In genomic region chr3:150925751-150926201, GRCh38 we compare ENCODE assay signal across 8 cellular contexts. TPM values are rescaled to one million over a fixed set of nuclear protein-coding genes. Genes with fewer than 3 reads are reported as not detected.
DNase-seq lines count a peak whose midpoint lies in the region; ATAC-seq lines count a peak whose summit lies in the region.

No MANE protein-coding gene starts in this region.

- H3K9me3 Mint-ChIP-seq in activated naive CD4-positive, alpha-beta T cell treated with anti-CD3 and anti-CD28 coated beads, Interleukin-2, amount 10 ng/mL, durations not matched to agents 7 days and 5 days: no peaks in the 10 kb centered on the region

- DNase-seq in D341Med (ENCODE audit: low spot score): peak; percentile 80
- peak; percentile 43 for DNase-seq in HT1080 (ENCODE audit: low read depth)
- peak; percentile 36 to 49 for DNase-seq in SJCRH30
- DNase-seq in activated naive CD4-positive, alpha-beta T cell treated with anti-CD3 and anti-CD28 coated beads, Interleukin-2, amount 10 ng/mL, durations not matched to agents 7 days and 5 days: peak; percentile 68
- DNase-seq in iPS DF 19.7 (ENCODE audit: low read depth, low spot score): peak; percentile 50
- DNase-seq in stimulated activated CD4-positive, alpha-beta T cell treated with anti-CD3 and anti-CD28 coated beads, Interleukin-1b, Interleukin-23, amount 100 ng/mL, for 24 hours (ENCODE audit: low read depth in 4 of 4, low spot score in 1 of 4): peak; percentile 3 to 53 (median 24)
- no peak for DNase-seq in cerebellum (ENCODE audit: low spot score)

- H3K9me3 ChIP-seq in SJCRH30 (replicated peaks): no peaks in the 10 kb centered on the region

- no peak overlapping the region for H3K4me3 Mint-ChIP-seq in activated naive CD4-positive, alpha-beta T cell treated with anti-CD3 and anti-CD28 coated beads, Interleukin-2, amount 10 ng/mL, durations not matched to agents 7 days and 5 days

- H3K27ac Mint-ChIP-seq in activated naive CD4-positive, alpha-beta T cell treated with anti-CD3 and anti-CD28 coated beads, Interleukin-2, amount 10 ng/mL, durations not matched to agents 7 days and 5 days: no peak overlapping the region

- no peak overlapping the region for H3K4me3 ChIP-seq in SJCRH30

- CTCF ChIA-PET in activated naive CD4-positive, alpha-beta T cell treated with anti-CD3 and anti-CD28 coated beads, Interleukin-2, amount 10 ng/mL, durations not matched to agents 7 days and 5 days (lab: Charles Lee): interaction anchor here (0.7 to 2.3 kb wide), 8 partner anchors 8 to 230 kb away, joined by 3 to 9 read pairs (median 4); no protein-coding TSS in a partner anchor

- 0 out of 2 replicates have a peak, but pooled peaks cover 7% of the 10 kb centered on the region for H3K27me3 ChIP-seq in SJCRH30

- no peaks in the 10 kb centered on the region for H3K36me3 Mint-ChIP-seq in activated naive CD4-positive, alpha-beta T cell treated with anti-CD3 and anti-CD28 coated beads, Interleukin-2, amount 10 ng/mL, durations not matched to agents 7 days and 5 days

- peaks cover 37% of the 10 kb centered on the region for H3K27me3 Mint-ChIP-seq in activated naive CD4-positive, alpha-beta T cell treated with anti-CD3 and anti-CD28 coated beads, Interleukin-2, amount 10 ng/mL, durations not matched to agents 7 days and 5 days

- no peaks in the 10 kb centered on the region for H3K4me1 ChIP-seq in SJCRH30

- H3K4me1 Mint-ChIP-seq in activated naive CD4-positive, alpha-beta T cell treated with anti-CD3 and anti-CD28 coated beads, Interleukin-2, amount 10 ng/mL, durations not matched to agents 7 days and 5 days: no peaks in the 10 kb centered on the region

- H3K27ac ChIP-seq in SJCRH30: no peak overlapping the region

- peak; percentile 95 for ATAC-seq in GM21381 (IDR thresholded peaks at IDR 0.05; ENCODE audit: unreplicated experiment)

- no peaks in the 10 kb centered on the region for H3K36me3 ChIP-seq in SJCRH30

RNA-seq across cellular contexts. Expression of gene MINDY4B, which starts 20.5 kb away (rescaled TPM):
- total RNA-seq in HT1080 (2014; rRNA removed; shearing (Covaris generic)): not detected in 2 replicates
- polyA plus RNA-seq in HT1080 (2015; cell fraction: cytosol; rRNA removed): not detected in 2 replicates
- not detected in 2 replicates for polyA plus RNA-seq in HT1080 (2015; cell fraction: nucleus; rRNA removed)
- total RNA-seq in SJCRH30 (2014; rRNA removed; shearing (Covaris generic)): not detected in 2 replicates
- total RNA-seq in cerebellum: not detected

RNA-seq across cellular contexts. Expression of gene CLRN1, which starts 46.8 kb away (rescaled TPM):
- total RNA-seq in HT1080 (2014; rRNA removed; shearing (Covaris generic)): not detected in 2 replicates
- not detected in 2 replicates for polyA plus RNA-seq in HT1080 (2015; cell fraction: cytosol; rRNA removed)
- polyA plus RNA-seq in HT1080 (2015; cell fraction: nucleus; rRNA removed): not detected in 2 replicates
- not detected in 2 replicates for total RNA-seq in SJCRH30 (2014; rRNA removed; shearing (Covaris generic))
- not detected for total RNA-seq in cerebellum
